ENCODE assay signal across 18 cellular contexts in genomic region chr11:93524868-93525267, GRCh38. TPM values are rescaled to one million over a fixed set of nuclear protein-coding genes. Genes with fewer than 3 reads are reported as not detected.
DNase-seq lines count a peak whose midpoint lies in the region; ATAC-seq, FAIRE-seq and TF ChIP-seq lines count a peak whose summit lies in the region.
"Had no signal": no experiment of that assay in that cellular context is flagged by ENCODE, and none has a peak within 500 bp of the region (broad histone marks: within the 10 kb centered on the region; RNA-seq: fewer than 3 reads in every experiment).

No MANE protein-coding gene starts in this region.

- peaks cover 87% of the 10 kb centered on the region for H3K4me1 Mint-ChIP-seq in activated CD8-positive, alpha-beta T cell treated with anti-CD3 and anti-CD28 coated beads, Interleukin-2, amount 10 ng/mL, durations not matched to agents 7 days and 5 days (ENCODE audit: low read depth)
- H3K4me1 Mint-ChIP-seq in activated CD8-positive, alpha-beta T cell treated with anti-CD3 and anti-CD28 coated beads for 36 hours (ENCODE audit: low read depth) = peaks cover 34% of the 10 kb centered on the region
- H3K4me1 Mint-ChIP-seq in activated T-helper 2 cell treated with anti-CD3 and anti-CD28 coated beads, Interferon-gamma antibody, Interleukin-2, Interleukin-4, amounts not matched to agents 10 μg/mL and 5 μg/mL and 100 μg/mL, durations not matched to agents 14 hours and 24 hours and 36 hours (ENCODE audit: low read depth) = peaks cover 90% of the 10 kb centered on the region
- H3K4me1 Mint-ChIP-seq in CD8-positive, alpha-beta memory T cell = peaks cover 30 to 51% (median 37%) of the 10 kb centered on the region in 3 donors

- no peak for DNase-seq in activated CD8-positive, alpha-beta T cell treated with anti-CD3 and anti-CD28 coated beads, Interleukin-2, amount 10 ng/mL, durations not matched to agents 7 days and 5 days
- DNase-seq in activated CD8-positive, alpha-beta T cell treated with anti-CD3 and anti-CD28 coated beads for 36 hours = no peak
- DNase-seq in GM19239 (ENCODE audit: insufficient read length, low spot score) (no peak), cerebellar cortex (ENCODE audit: low spot score) (no peak)
- no peak for DNase-seq in activated T-helper 2 cell treated with anti-CD3 and anti-CD28 coated beads, Interferon-gamma antibody, Interleukin-2, Interleukin-4, amounts not matched to agents 10 μg/mL and 5 μg/mL and 100 μg/mL, durations not matched to agents 14 hours and 24 hours and 36 hours (ENCODE audit: low spot score)
- no peak for DNase-seq in CD8-positive, alpha-beta memory T cell
- DNase-seq: anterior cingulate cortex; esophagus squamous epithelium; H9; hippocampal formation; KBM-7; naive thymus-derived CD8-positive, alpha-beta T cell; NCI-H146; NCI-H510A; stimulated activated CD4-positive, alpha-beta T cell treated with anti-CD3 and anti-CD28 coated beads, Interleukin-4, amount 100 ng/mL, for 4 hours had no signal

- POLR2A ChIA-PET in activated CD8-positive, alpha-beta T cell treated with anti-CD3 and anti-CD28 coated beads, Interleukin-2, amount 10 ng/mL, durations not matched to agents 7 days and 5 days (lab: Charles Lee) = no interaction called here
- POLR2A ChIA-PET in activated CD8-positive, alpha-beta T cell treated with anti-CD3 and anti-CD28 coated beads for 36 hours (lab: Charles Lee) = interaction anchor here (0.7 to 0.8 kb wide), 2 partner anchors 12 to 14 kb away, joined by 3 read pairs; no protein-coding TSS in a partner anchor
- POLR2A ChIA-PET in CD8-positive, alpha-beta memory T cell (lab: Charles Lee) = no interaction called here

- H3K27ac ChIP-seq in skeletal muscle tissue (ENCODE audit: low read depth, low read length) = peak overlapping the region; percentile 32
- H3K27ac ChIP-seq in CD8-positive, alpha-beta memory T cell (ENCODE audit: low read depth, low read length) = no peak overlapping the region

- H3K36me3 ChIP-seq in skeletal muscle tissue (ENCODE audit: control insufficient read depth in 3 of 3, insufficient read depth in 3 of 3, low read length in 3 of 3) = no peaks in the 10 kb centered on the region
- H3K36me3 ChIP-seq in CD8-positive, alpha-beta memory T cell (ENCODE audit: insufficient read depth, low read length) = no peaks in the 10 kb centered on the region
- H3K36me3 ChIP-seq: esophagus squamous epithelium had no signal

- ATAC-seq in activated CD8-positive, alpha-beta T cell treated with anti-CD3 and anti-CD28 coated beads, Interleukin-2, amount 10 ng/mL, durations not matched to agents 7 days and 5 days = no peak
- ATAC-seq in activated CD8-positive, alpha-beta T cell treated with anti-CD3 and anti-CD28 coated beads for 36 hours = no peak
- no peak for ATAC-seq in HG02642 (IDR thresholded peaks at IDR 0.05; ENCODE audit: poor library complexity, unreplicated experiment)
- ATAC-seq: naive thymus-derived CD8-positive, alpha-beta T cell had no signal

- no peaks in the 10 kb centered on the region for H3K27me3 Mint-ChIP-seq in activated CD8-positive, alpha-beta T cell treated with anti-CD3 and anti-CD28 coated beads, Interleukin-2, amount 10 ng/mL, durations not matched to agents 7 days and 5 days (ENCODE audit: low read depth)
- H3K27me3 Mint-ChIP-seq in activated CD8-positive, alpha-beta T cell treated with anti-CD3 and anti-CD28 coated beads for 36 hours = no peaks in the 10 kb centered on the region
- no peaks in the 10 kb centered on the region for H3K27me3 Mint-ChIP-seq in activated T-helper 2 cell treated with anti-CD3 and anti-CD28 coated beads, Interferon-gamma antibody, Interleukin-2, Interleukin-4, amounts not matched to agents 10 μg/mL and 5 μg/mL and 100 μg/mL, durations not matched to agents 14 hours and 24 hours and 36 hours (ENCODE audit: low read depth)
- H3K27me3 Mint-ChIP-seq in CD8-positive, alpha-beta memory T cell = peaks cover 0 to 2% of the 10 kb centered on the region in 2 donors
- H3K27me3 Mint-ChIP-seq: naive thymus-derived CD8-positive, alpha-beta T cell had no signal

- peak overlapping the region; percentile 53 for H3K27ac Mint-ChIP-seq in activated CD8-positive, alpha-beta T cell treated with anti-CD3 and anti-CD28 coated beads, Interleukin-2, amount 10 ng/mL, durations not matched to agents 7 days and 5 days
- H3K27ac Mint-ChIP-seq in activated CD8-positive, alpha-beta T cell treated with anti-CD3 and anti-CD28 coated beads for 36 hours = no peak overlapping the region
- H3K27ac Mint-ChIP-seq in activated T-helper 2 cell treated with anti-CD3 and anti-CD28 coated beads, Interferon-gamma antibody, Interleukin-2, Interleukin-4, amounts not matched to agents 10 μg/mL and 5 μg/mL and 100 μg/mL, durations not matched to agents 14 hours and 24 hours and 36 hours = peak overlapping the region; percentile 50
- peak overlapping the region in 2 of 8 donors; percentile 30 to 40 for H3K27ac Mint-ChIP-seq in CD8-positive, alpha-beta memory T cell

- peak overlapping the region in 1 of 3 donors; percentile 35 for H3K9ac ChIP-seq in skeletal muscle tissue (ENCODE audit: low read depth in 1 of 3, low read length in 3 of 3)

- no peaks in the 10 kb centered on the region for H3K9me3 Mint-ChIP-seq in activated CD8-positive, alpha-beta T cell treated with anti-CD3 and anti-CD28 coated beads, Interleukin-2, amount 10 ng/mL, durations not matched to agents 7 days and 5 days (ENCODE audit: insufficient read depth)
- H3K9me3 Mint-ChIP-seq in activated CD8-positive, alpha-beta T cell treated with anti-CD3 and anti-CD28 coated beads for 36 hours = no peaks in the 10 kb centered on the region
- H3K9me3 Mint-ChIP-seq in activated T-helper 2 cell treated with anti-CD3 and anti-CD28 coated beads, Interferon-gamma antibody, Interleukin-2, Interleukin-4, amounts not matched to agents 10 μg/mL and 5 μg/mL and 100 μg/mL, durations not matched to agents 14 hours and 24 hours and 36 hours = no peaks in the 10 kb centered on the region
- no peaks in the 10 kb centered on the region for H3K9me3 Mint-ChIP-seq in CD8-positive, alpha-beta memory T cell
- H3K9me3 Mint-ChIP-seq: H9; naive thymus-derived CD8-positive, alpha-beta T cell had no signal

- CTCF ChIA-PET in activated CD8-positive, alpha-beta T cell treated with anti-CD3 and anti-CD28 coated beads, Interleukin-2, amount 10 ng/mL, durations not matched to agents 7 days and 5 days (lab: Charles Lee) = interaction anchor here (1.5 kb wide), 1 partner anchor 40 kb away, joined by 7 read pairs; no protein-coding TSS in a partner anchor
- CTCF ChIA-PET in activated CD8-positive, alpha-beta T cell treated with anti-CD3 and anti-CD28 coated beads for 36 hours (lab: Charles Lee) = interaction anchor here (1.4 kb wide), 1 partner anchor 10 kb away, joined by 4 read pairs; no protein-coding TSS in a partner anchor
- CTCF ChIA-PET in CD8-positive, alpha-beta memory T cell (lab: Charles Lee) = interaction anchor here (0.8 to 1.2 kb wide), 2 partner anchors 14 to 17 kb away, joined by 3 read pairs; no protein-coding TSS in a partner anchor

- H3K4me3 Mint-ChIP-seq in activated CD8-positive, alpha-beta T cell treated with anti-CD3 and anti-CD28 coated beads, Interleukin-2, amount 10 ng/mL, durations not matched to agents 7 days and 5 days = no peak overlapping the region
- no peak overlapping the region for H3K4me3 Mint-ChIP-seq in activated CD8-positive, alpha-beta T cell treated with anti-CD3 and anti-CD28 coated beads for 36 hours
- H3K4me3 Mint-ChIP-seq in activated T-helper 2 cell treated with anti-CD3 and anti-CD28 coated beads, Interferon-gamma antibody, Interleukin-2, Interleukin-4, amounts not matched to agents 10 μg/mL and 5 μg/mL and 100 μg/mL, durations not matched to agents 14 hours and 24 hours and 36 hours (ENCODE audit: low read depth) = no peak overlapping the region
- peak overlapping the region in 1 of 7 donors; percentile 2 for H3K4me3 Mint-ChIP-seq in CD8-positive, alpha-beta memory T cell
- H3K4me3 Mint-ChIP-seq: H9 had no signal

- FAIRE-seq in GM19239 (lab: Jason Lieb, UNC) = peak; percentile 39
- FAIRE-seq: urothelium cell line had no signal

- H3K9me3 ChIP-seq in skeletal muscle tissue (ENCODE audit: control insufficient read depth in 3 of 3, low read length in 3 of 3) = no peaks in the 10 kb centered on the region
- H3K9me3 ChIP-seq in CD8-positive, alpha-beta memory T cell (ENCODE audit: low read length) = no peaks in the 10 kb centered on the region
- H3K9me3 ChIP-seq: esophagus squamous epithelium had no signal

- H3K4me1 ChIP-seq in skeletal muscle tissue (ENCODE audit: control insufficient read depth in 3 of 3, insufficient read depth in 3 of 3, low read length in 3 of 3) = peaks cover 43 to 52% (median 49%) of the 10 kb centered on the region in 3 donors
- H3K4me1 ChIP-seq in CD8-positive, alpha-beta memory T cell (ENCODE audit: insufficient read depth, low read length) = no peaks in the 10 kb centered on the region

- intact Hi-C loops in activated CD8-positive, alpha-beta T cell treated with anti-CD3 and anti-CD28 coated beads for 36 hours (cut with micrococcal nuclease) = no loop called here
- intact Hi-C loops in activated T-helper 2 cell treated with anti-CD3 and anti-CD28 coated beads, Interferon-gamma antibody, Interleukin-2, Interleukin-4, amounts not matched to agents 10 μg/mL and 5 μg/mL and 100 μg/mL, durations not matched to agents 14 hours and 24 hours and 36 hours (cut with micrococcal nuclease) = loop anchor here (1.0 to 5.0 kb wide), 3 partner anchors 7 to 328 kb away; partner anchors contain the start of genes SLC36A4 and SMCO4

- no peaks in the 10 kb centered on the region for H3K27me3 ChIP-seq in skeletal muscle tissue (ENCODE audit: control insufficient read depth in 3 of 3, insufficient read depth in 3 of 3, low read length in 3 of 3)
- H3K27me3 ChIP-seq in CD8-positive, alpha-beta memory T cell (ENCODE audit: insufficient read depth, low read length, poor library complexity, severe bottlenecking) = no peaks in the 10 kb centered on the region
- H3K27me3 ChIP-seq: esophagus squamous epithelium had no signal

- no peak overlapping the region for H3K4me3 ChIP-seq in skeletal muscle tissue (ENCODE audit: low read length in 3 of 3)
- no peak overlapping the region for H3K4me3 ChIP-seq in CD8-positive, alpha-beta memory T cell (ENCODE audit: low read length)
- H3K4me3 ChIP-seq: esophagus squamous epithelium had no signal

- H3K36me3 Mint-ChIP-seq in activated CD8-positive, alpha-beta T cell treated with anti-CD3 and anti-CD28 coated beads, Interleukin-2, amount 10 ng/mL, durations not matched to agents 7 days and 5 days (ENCODE audit: low read depth) = peaks cover 2% of the 10 kb centered on the region
- H3K36me3 Mint-ChIP-seq in activated CD8-positive, alpha-beta T cell treated with anti-CD3 and anti-CD28 coated beads for 36 hours (ENCODE audit: low read depth) = no peaks in the 10 kb centered on the region
- peaks cover 19% of the 10 kb centered on the region for H3K36me3 Mint-ChIP-seq in activated T-helper 2 cell treated with anti-CD3 and anti-CD28 coated beads, Interferon-gamma antibody, Interleukin-2, Interleukin-4, amounts not matched to agents 10 μg/mL and 5 μg/mL and 100 μg/mL, durations not matched to agents 14 hours and 24 hours and 36 hours (ENCODE audit: low read depth)
- no peaks in the 10 kb centered on the region for H3K36me3 Mint-ChIP-seq in CD8-positive, alpha-beta memory T cell
- H3K36me3 Mint-ChIP-seq: naive thymus-derived CD8-positive, alpha-beta T cell had no signal

- no peak for TF ChIP-seq CTCF in activated CD8-positive, alpha-beta T cell treated with anti-CD3 and anti-CD28 coated beads for 36 hours (IDR thresholded peaks at IDR 0.05)

RNA-seq across cellular contexts. Expression of gene SMCO4, which starts 18.3 kb away (rescaled TPM):
- total RNA-seq in activated CD8-positive, alpha-beta T cell treated with anti-CD3 and anti-CD28 coated beads, Interleukin-2, amount 10 ng/mL, durations not matched to agents 7 days and 5 days = 10 to 100 TPM; 17.7 to 18.0 TPM
- 1 to 10 TPM; 5.0 to 9.4 TPM for total RNA-seq in activated CD8-positive, alpha-beta T cell treated with anti-CD3 and anti-CD28 coated beads for 36 hours
- total RNA-seq in activated T-helper 2 cell treated with anti-CD3 and anti-CD28 coated beads, Interferon-gamma antibody, Interleukin-2, Interleukin-4, amounts not matched to agents 10 μg/mL and 5 μg/mL and 100 μg/mL, durations not matched to agents 14 hours and 24 hours and 36 hours = 40.8 and 41.5 TPM in 2 replicates
- 2.6 TPM for total RNA-seq in skeletal muscle tissue
- 10 to 100 TPM in 1 of 2 experiments, 1 to 10 TPM in 1; 8.2 to 10.8 TPM for total RNA-seq in CD8-positive, alpha-beta memory T cell
- polyA plus RNA-seq in CD8-positive, alpha-beta memory T cell = 9.0 TPM
